2 cellular contexts compared by ENCODE assay signal in genomic region chr14:95679995-95680735, GRCh38.
TF ChIP-seq lines count a peak whose summit lies in the region.

No MANE protein-coding gene starts in this region.

TF ChIP-seq in GM12878, 131 proteins besides CTCF, POLR2A, EP300 and RAD21:
- TF ChIP-seq ATF2 (IDR thresholded peaks at IDR 0.05; ENCODE audit: low read length) = no peak
- peak; percentile 44; the same call in 1 of the 2 replicates for TF ChIP-seq SMC3 (IDR thresholded peaks at IDR 0.05; ENCODE audit: borderline replicate concordance, low read length)
- peak; percentile 29 to 88; a peak in 3 of 4 replicates for TF ChIP-seq BHLHE40 (IDR thresholded peaks at IDR 0.05; ENCODE audit: borderline replicate concordance in 1 of 2, low read depth in 2 of 2, low read length in 1 of 2)

TF ChIP-seq in SK-N-SH treated with all-trans-retinoic acid at 6 μM for 48 hours, 23 proteins besides CTCF, POLR2A, EP300 and RAD21 (continued from another document):
- no peak for TF ChIP-seq ZC3H10 (CRISPR knock-in tag; IDR thresholded peaks at IDR 0.05)
- no peak for TF ChIP-seq ZNF565 (CRISPR knock-in tag; conservative IDR thresholded peaks at IDR 0.05; ENCODE audit: low read depth)
- TF ChIP-seq CSDC2 (CRISPR knock-in tag; IDR thresholded peaks at IDR 0.05) = no peak
